7 cellular contexts compared by ENCODE assay signal in genomic region chr2:179936654-179937053, GRCh38.
DNase-seq lines count a peak whose midpoint lies in the region; ATAC-seq and TF ChIP-seq lines count a peak whose summit lies in the region.

No MANE protein-coding gene starts in this region.

- peak; percentile 36 for TF ChIP-seq CTCF in GM12865 (IDR thresholded peaks at IDR 0.05; ENCODE audit: insufficient read depth, low read depth, low read length, missing control alignments)

- H3K4me3 ChIP-seq in GM12865 (ENCODE audit: low read depth, low read length) = no peak overlapping the region

- ATAC-seq in HG02981 (IDR thresholded peaks at IDR 0.05; ENCODE audit: unreplicated experiment) = peak; percentile 51
- ATAC-seq in HG02623 (IDR thresholded peaks at IDR 0.05; ENCODE audit: unreplicated experiment) = no peak

- DNase-seq in GM12865 (ENCODE audit: low read depth) (peak; percentile 46), UCSD-AML1 (lab: John Stamatoyannopoulos, UW; ENCODE audit: unreplicated experiment) (peak; percentile 10), iPS-NIHi7 (ENCODE audit: extremely low spot score) (peak; percentile 31), NCI-H187 treated with DMSO at 0.1 percent for 48 hours (lab: John Stamatoyannopoulos, UW) (no peak), OCI-M2 (lab: John Stamatoyannopoulos, UW; ENCODE audit: unreplicated experiment) (no peak)

Comparison
In these comparisons a context has a peak if more than half of its experiments do, and no peak if none do; other contexts are left out.
1. DNase-seq: peak in GM12865 (single experiment), UCSD-AML1 (single experiment) and iPS-NIHi7 (single experiment); none in NCI-H187 treated with DMSO at 0.1 percent for 48 hours (single experiment) and OCI-M2 (single experiment).